10 cellular contexts compared by ENCODE assay signal in genomic region chr3:192817053-192817452, GRCh38.
A peak's percentile ranks its signal among the peaks of the same experiment; 100 is the strongest.
DNase-seq lines count a peak whose midpoint lies in the region; ATAC-seq and TF ChIP-seq lines count a peak whose summit lies in the region.
"Had no signal": no experiment of that assay in that cellular context is flagged by ENCODE, and none has a peak within 500 bp of the region (broad histone marks: within the 10 kb centered on the region; RNA-seq: fewer than 3 reads in every experiment).

No MANE protein-coding gene starts in this region.

- H3K27ac Mint-ChIP-seq in activated T-cell treated with anti-CD3 and anti-CD28 coated beads, Interleukin-2, amount 50 U/mL, for 24 hours = peak overlapping the region; percentile 56
- H3K27ac Mint-ChIP-seq in activated T-helper 1 cell treated with anti-CD3 and anti-CD28 coated beads, Interleukin-12 subunit alpha, Interleukin-12 subunit beta, Interleukin-2, Interleukin-4 antibody, amounts not matched to agents 30 ng/mL and 10 ng/mL and 1 ng/mL, durations not matched to agents 14 hours and 24 hours and 36 hours = peak overlapping the region; percentile 82
- H3K27ac Mint-ChIP-seq in endodermal cell = no peak overlapping the region

- H3K9me3 Mint-ChIP-seq in activated T-cell treated with anti-CD3 and anti-CD28 coated beads, Interleukin-2, amount 50 U/mL, for 24 hours = no peaks in the 10 kb centered on the region
- no peaks in the 10 kb centered on the region for H3K9me3 Mint-ChIP-seq in activated T-helper 1 cell treated with anti-CD3 and anti-CD28 coated beads, Interleukin-12 subunit alpha, Interleukin-12 subunit beta, Interleukin-2, Interleukin-4 antibody, amounts not matched to agents 30 ng/mL and 10 ng/mL and 1 ng/mL, durations not matched to agents 14 hours and 24 hours and 36 hours
- no peaks in the 10 kb centered on the region for H3K9me3 Mint-ChIP-seq in endodermal cell

- H3K27ac ChIP-seq in smooth muscle cell (ENCODE audit: low read depth) (peak overlapping the region; percentile 20), endodermal cell (ENCODE audit: low read depth, low read length) (no peak overlapping the region), ovary (no peak overlapping the region)

- H3K36me3 Mint-ChIP-seq in activated T-cell treated with anti-CD3 and anti-CD28 coated beads, Interleukin-2, amount 50 U/mL, for 24 hours (ENCODE audit: low read depth) = no peaks in the 10 kb centered on the region
- peaks cover 12% of the 10 kb centered on the region for H3K36me3 Mint-ChIP-seq in activated T-helper 1 cell treated with anti-CD3 and anti-CD28 coated beads, Interleukin-12 subunit alpha, Interleukin-12 subunit beta, Interleukin-2, Interleukin-4 antibody, amounts not matched to agents 30 ng/mL and 10 ng/mL and 1 ng/mL, durations not matched to agents 14 hours and 24 hours and 36 hours (ENCODE audit: low read depth)
- H3K36me3 Mint-ChIP-seq in endodermal cell (ENCODE audit: low read depth) = no peaks in the 10 kb centered on the region

- no peak for TF ChIP-seq POLR2A in ovary (IDR thresholded peaks at IDR 0.05)

- TF ChIP-seq CTCF in smooth muscle cell (IDR thresholded peaks at IDR 0.05; ENCODE audit: borderline replicate concordance, insufficient read depth, poor library complexity, severe bottlenecking) = no peak
- no peak for TF ChIP-seq CTCF in endodermal cell (conservative IDR thresholded peaks at IDR 0.05)
- no peak for TF ChIP-seq CTCF in ovary (IDR thresholded peaks at IDR 0.05)

- H3K4me3 ChIP-seq in smooth muscle cell = no peak overlapping the region
- no peak overlapping the region for H3K4me3 ChIP-seq in endodermal cell (ENCODE audit: low read length)
- H3K4me3 ChIP-seq in ovary = no peak overlapping the region

- no peak overlapping the region for H3K4me3 Mint-ChIP-seq in activated T-cell treated with anti-CD3 and anti-CD28 coated beads, Interleukin-2, amount 50 U/mL, for 24 hours
- peak overlapping the region; percentile 32 for H3K4me3 Mint-ChIP-seq in activated T-helper 1 cell treated with anti-CD3 and anti-CD28 coated beads, Interleukin-12 subunit alpha, Interleukin-12 subunit beta, Interleukin-2, Interleukin-4 antibody, amounts not matched to agents 30 ng/mL and 10 ng/mL and 1 ng/mL, durations not matched to agents 14 hours and 24 hours and 36 hours
- no peak overlapping the region for H3K4me3 Mint-ChIP-seq in endodermal cell

- peak overlapping the region; percentile 60 for H3K4me2 ChIP-seq in smooth muscle cell

- H3K27me3 ChIP-seq in smooth muscle cell (ENCODE audit: low read depth) (no peaks in the 10 kb centered on the region), endodermal cell (ENCODE audit: control insufficient read depth, insufficient read depth, low read length, poor library complexity, severe bottlenecking) (no peaks in the 10 kb centered on the region), ovary (no peaks in the 10 kb centered on the region)

- peaks cover 4% of the 10 kb centered on the region for H3K4me1 ChIP-seq in smooth muscle cell (ENCODE audit: low read depth)
- no peaks in the 10 kb centered on the region for H3K4me1 ChIP-seq in endodermal cell (ENCODE audit: control insufficient read depth, insufficient read depth, low read length)
- peaks cover 2% of the 10 kb centered on the region for H3K4me1 ChIP-seq in ovary (ENCODE audit: insufficient read depth)

- peaks cover 9% of the 10 kb centered on the region for H3K79me2 ChIP-seq in smooth muscle cell (ENCODE audit: low read depth)

- peaks cover 42% of the 10 kb centered on the region for H4K20me1 ChIP-seq in smooth muscle cell (ENCODE audit: low read depth)

- intact Hi-C loops in activated T-helper 1 cell treated with anti-CD3 and anti-CD28 coated beads, Interleukin-12 subunit alpha, Interleukin-12 subunit beta, Interleukin-2, Interleukin-4 antibody, amounts not matched to agents 30 ng/mL and 10 ng/mL and 1 ng/mL, durations not matched to agents 14 hours and 24 hours and 36 hours (cut with micrococcal nuclease) = loop anchor here (1.0 to 5.0 kb wide), 4 partner anchors 140 to 775 kb away; partner anchors contain the start of gene OPA1
- intact Hi-C loops in ovary (cut with DNase I) = loop anchor here (5.0 to 10.0 kb wide), 4 partner anchors 220 to 758 kb away; no protein-coding TSS in a partner anchor

- H3K36me3 ChIP-seq in smooth muscle cell (ENCODE audit: low read depth) = no peaks in the 10 kb centered on the region
- no peaks in the 10 kb centered on the region for H3K36me3 ChIP-seq in endodermal cell (ENCODE audit: control insufficient read depth, insufficient read depth, low read length)
- no peaks in the 10 kb centered on the region for H3K36me3 ChIP-seq in ovary

- H3K9ac ChIP-seq in smooth muscle cell (ENCODE audit: low read depth) (peak overlapping the region; percentile 13), endodermal cell (ENCODE audit: extremely low read depth, low read length, poor library complexity, severe bottlenecking) (no peak overlapping the region)

- no peak overlapping the region for H2AFZ ChIP-seq in smooth muscle cell (ENCODE audit: low read depth)

- 11% methylated on average over 1 of the region's 1 CpG for WGBS in smooth muscle cell (ENCODE audit: low lambda C conversion rate)
- WGBS in endodermal cell (ENCODE audit: insufficient coverage in 1 of 2, insufficient read length in 1 of 2), 2 experiments = 87% methylated on average over 1 of the region's 1 CpG; no CpG with 5 or more reads in 1 of the 2 experiments
- WGBS in ovary, 3 donors = 59 to 77% (median 68%) methylated on average over 1 of the region's 1 CpG

- H3K9me3 ChIP-seq in smooth muscle cell (replicated peaks; ENCODE audit: low read depth) (no peaks in the 10 kb centered on the region), endodermal cell (ENCODE audit: control insufficient read depth, low read length) (no peaks in the 10 kb centered on the region), ovary (no peaks in the 10 kb centered on the region)

- H3K4me1 Mint-ChIP-seq in activated T-cell treated with anti-CD3 and anti-CD28 coated beads, Interleukin-2, amount 50 U/mL, for 24 hours (ENCODE audit: low read depth) = peaks cover 34% of the 10 kb centered on the region
- peaks cover 89% of the 10 kb centered on the region for H3K4me1 Mint-ChIP-seq in activated T-helper 1 cell treated with anti-CD3 and anti-CD28 coated beads, Interleukin-12 subunit alpha, Interleukin-12 subunit beta, Interleukin-2, Interleukin-4 antibody, amounts not matched to agents 30 ng/mL and 10 ng/mL and 1 ng/mL, durations not matched to agents 14 hours and 24 hours and 36 hours (ENCODE audit: low read depth)
- H3K4me1 Mint-ChIP-seq in endodermal cell = peaks cover 7% of the 10 kb centered on the region

- peaks cover 2% of the 10 kb centered on the region for H3K27me3 Mint-ChIP-seq in activated T-cell treated with anti-CD3 and anti-CD28 coated beads, Interleukin-2, amount 50 U/mL, for 24 hours
- H3K27me3 Mint-ChIP-seq in activated T-helper 1 cell treated with anti-CD3 and anti-CD28 coated beads, Interleukin-12 subunit alpha, Interleukin-12 subunit beta, Interleukin-2, Interleukin-4 antibody, amounts not matched to agents 30 ng/mL and 10 ng/mL and 1 ng/mL, durations not matched to agents 14 hours and 24 hours and 36 hours (ENCODE audit: insufficient read depth) = peaks cover 2% of the 10 kb centered on the region
- H3K27me3 Mint-ChIP-seq in endodermal cell (ENCODE audit: insufficient read depth) = no peaks in the 10 kb centered on the region

- no peak for DNase-seq in activated T-cell treated with anti-CD3 and anti-CD28 coated beads, Interleukin-2, amount 50 U/mL, for 24 hours
- no peak for DNase-seq in activated T-cell treated with anti-CD3 and anti-CD28 coated beads, Interleukin-2, amount 50 U/mL, for 48 hours
- DNase-seq in activated T-helper 1 cell treated with anti-CD3 and anti-CD28 coated beads, Interleukin-12 subunit alpha, Interleukin-12 subunit beta, Interleukin-2, Interleukin-4 antibody, amounts not matched to agents 30 ng/mL and 10 ng/mL and 1 ng/mL, durations not matched to agents 14 hours and 24 hours and 36 hours (ENCODE audit: low spot score) = peak; percentile 13
- DNase-seq in smooth muscle cell (lab: John Stamatoyannopoulos, UW; ENCODE audit: unreplicated experiment) (no peak), endodermal cell (no peak), ovary (no peak)
- DNase-seq in central memory CD4-positive, alpha-beta T cell = no peak
- DNase-seq: cortex of kidney, posterior cingulate gyrus had no signal

- peak; percentile 59 for ATAC-seq in HG02852 (IDR thresholded peaks at IDR 0.05; ENCODE audit: unreplicated experiment)

- TF ChIP-seq EP300 in ovary (IDR thresholded peaks at IDR 0.05) = no peak

- no peaks in the 10 kb centered on the region for H3F3A ChIP-seq in smooth muscle cell (ENCODE audit: low read depth)
